1 cellular context compared by ENCODE assay signal in the genomic region with DNA sequence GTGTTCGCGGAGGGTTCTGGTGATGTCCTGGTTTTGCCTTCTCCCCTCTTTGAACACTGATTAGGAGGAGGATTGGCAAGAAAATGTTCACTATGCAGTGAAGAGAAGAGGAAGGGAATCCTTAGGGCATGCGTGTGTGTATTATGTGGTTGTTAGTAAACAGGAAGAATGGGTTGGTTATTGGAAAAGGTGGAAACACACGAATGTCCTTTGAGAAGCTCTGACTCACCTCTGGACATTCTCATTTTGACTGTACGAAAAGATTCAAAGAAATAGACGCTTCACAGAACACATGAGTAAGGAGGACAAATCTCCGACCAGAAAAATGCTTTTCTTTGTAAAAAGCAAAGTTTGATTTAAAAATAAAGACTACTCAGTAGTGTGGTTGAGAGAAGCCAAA.
TF ChIP-seq lines count a peak whose summit lies in the region.

No MANE protein-coding gene starts in this region.

TF ChIP-seq in GM12878, 131 proteins besides CTCF, POLR2A, EP300 and RAD21 (continued from another document):
- TF ChIP-seq, protein P1, sequence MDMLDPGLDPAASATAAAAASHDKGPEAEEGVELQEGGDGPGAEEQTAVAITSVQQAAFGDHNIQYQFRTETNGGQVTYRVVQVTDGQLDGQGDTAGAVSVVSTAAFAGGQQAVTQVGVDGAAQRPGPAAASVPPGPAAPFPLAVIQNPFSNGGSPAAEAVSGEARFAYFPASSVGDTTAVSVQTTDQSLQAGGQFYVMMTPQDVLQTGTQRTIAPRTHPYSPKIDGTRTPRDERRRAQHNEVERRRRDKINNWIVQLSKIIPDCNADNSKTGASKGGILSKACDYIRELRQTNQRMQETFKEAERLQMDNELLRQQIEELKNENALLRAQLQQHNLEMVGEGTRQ (IDR thresholded peaks at IDR 0.05; ENCODE audit: borderline replicate concordance, low read depth, low read length): no peak
- TF ChIP-seq YY1 (IDR thresholded peaks at IDR 0.05; ENCODE audit: low read depth, low read length) (no peak), FOXM1 (IDR thresholded peaks at IDR 0.05; ENCODE audit: low read depth, low read length) (peak; percentile 58; the same call in 1 of the 2 replicates), LARP7 (IDR thresholded peaks at IDR 0.05) (no peak), NR2F1 (conservative IDR thresholded peaks at IDR 0.05) (no peak), SPI1 (IDR thresholded peaks at IDR 0.05; ENCODE audit: borderline replicate concordance, insufficient read depth, low read depth, low read length) (no peak), STAT1 (conservative IDR thresholded peaks at IDR 0.05) (no peak), CREM (IDR thresholded peaks at IDR 0.05; ENCODE audit: low read depth) (peak; percentile 64; the same call in 1 of the 2 replicates), ZNF622 (IDR thresholded peaks at IDR 0.05) (no peak), PAX5 (IDR thresholded peaks at IDR 0.05; ENCODE audit: borderline replicate concordance, low read depth, low read length) (no peak), GABPA (IDR thresholded peaks at IDR 0.05; ENCODE audit: low read depth) (no peak), ZZZ3 (IDR thresholded peaks at IDR 0.05; ENCODE audit: control insufficient read depth, insufficient read length, low read depth) (no peak), SRF (IDR thresholded peaks at IDR 0.05; ENCODE audit: low read depth in 2 of 2, low read length in 2 of 2) (no peak), EED (IDR thresholded peaks at IDR 0.05; ENCODE audit: low read depth) (peak; percentile 82), RCOR1 (conservative IDR thresholded peaks at IDR 0.05; ENCODE audit: low read depth, low read length) (no peak), JUNB (IDR thresholded peaks at IDR 0.05) (peak; percentile 88), ZBED1 (IDR thresholded peaks at IDR 0.05; ENCODE audit: borderline replicate concordance) (peak; percentile 40; the same call in 1 of the 2 replicates), SMARCA5 (IDR thresholded peaks at IDR 0.05) (no peak), ZNF207 (IDR thresholded peaks at IDR 0.05; ENCODE audit: borderline replicate concordance) (no peak), HDAC6 (IDR thresholded peaks at IDR 0.05; ENCODE audit: unreplicated experiment) (no peak), ZNF217 (IDR thresholded peaks at IDR 0.05) (no peak), NRF1 (conservative IDR thresholded peaks at IDR 0.05; ENCODE audit: low read depth, low read length) (no peak), NFXL1 (IDR thresholded peaks at IDR 0.05; ENCODE audit: borderline replicate concordance) (no peak), PAX8 (IDR thresholded peaks at IDR 0.05) (no peak), EZH2 (IDR thresholded peaks at IDR 0.05; ENCODE audit: borderline replicate concordance, control insufficient read depth, low read depth, low read length) (no peak), SUZ12 (IDR thresholded peaks at IDR 0.05; ENCODE audit: unreplicated experiment) (no peak), IKZF2 (IDR thresholded peaks at IDR 0.05) (peak; percentile 76 to 79), BHLHE40 (IDR thresholded peaks at IDR 0.05; ENCODE audit: borderline replicate concordance in 1 of 2, low read depth in 2 of 2, low read length in 1 of 2) (no peak), DPF2 (IDR thresholded peaks at IDR 0.05) (0 out of 2 replicates have a peak, but pooled peaks have one; percentile 41), RBBP5 (conservative IDR thresholded peaks at IDR 0.05) (no peak), GATAD2B (conservative IDR thresholded peaks at IDR 0.05; ENCODE audit: low read depth) (no peak), TBL1XR1 (IDR thresholded peaks at IDR 0.05; ENCODE audit: low read depth, low read length) (no peak), MTA3 (IDR thresholded peaks at IDR 0.05; ENCODE audit: borderline replicate concordance, low read length) (no peak; the same call in 1 of the 2 replicates), YBX1 (IDR thresholded peaks at IDR 0.05) (no peak), KAT2A (conservative IDR thresholded peaks at IDR 0.05; ENCODE audit: control insufficient read depth, low read depth, low read length) (no peak), CBX3 (IDR thresholded peaks at IDR 0.05; ENCODE audit: borderline replicate concordance, low read depth) (no peak), BRCA1 (IDR thresholded peaks at IDR 0.05; ENCODE audit: low read depth, low read length) (no peak)
- TF ChIP-seq, protein P2, sequence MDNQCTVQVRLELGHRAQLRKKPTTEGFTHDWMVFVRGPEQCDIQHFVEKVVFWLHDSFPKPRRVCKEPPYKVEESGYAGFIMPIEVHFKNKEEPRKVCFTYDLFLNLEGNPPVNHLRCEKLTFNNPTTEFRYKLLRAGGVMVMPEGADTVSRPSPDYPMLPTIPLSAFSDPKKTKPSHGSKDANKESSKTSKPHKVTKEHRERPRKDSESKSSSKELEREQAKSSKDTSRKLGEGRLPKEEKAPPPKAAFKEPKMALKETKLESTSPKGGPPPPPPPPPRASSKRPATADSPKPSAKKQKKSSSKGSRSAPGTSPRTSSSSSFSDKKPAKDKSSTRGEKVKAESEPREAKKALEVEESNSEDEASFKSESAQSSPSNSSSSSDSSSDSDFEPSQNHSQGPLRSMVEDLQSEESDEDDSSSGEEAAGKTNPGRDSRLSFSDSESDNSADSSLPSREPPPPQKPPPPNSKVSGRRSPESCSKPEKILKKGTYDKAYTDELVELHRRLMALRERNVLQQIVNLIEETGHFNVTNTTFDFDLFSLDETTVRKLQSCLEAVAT (IDR thresholded peaks at IDR 0.05): no peak
- TF ChIP-seq, protein P3, sequence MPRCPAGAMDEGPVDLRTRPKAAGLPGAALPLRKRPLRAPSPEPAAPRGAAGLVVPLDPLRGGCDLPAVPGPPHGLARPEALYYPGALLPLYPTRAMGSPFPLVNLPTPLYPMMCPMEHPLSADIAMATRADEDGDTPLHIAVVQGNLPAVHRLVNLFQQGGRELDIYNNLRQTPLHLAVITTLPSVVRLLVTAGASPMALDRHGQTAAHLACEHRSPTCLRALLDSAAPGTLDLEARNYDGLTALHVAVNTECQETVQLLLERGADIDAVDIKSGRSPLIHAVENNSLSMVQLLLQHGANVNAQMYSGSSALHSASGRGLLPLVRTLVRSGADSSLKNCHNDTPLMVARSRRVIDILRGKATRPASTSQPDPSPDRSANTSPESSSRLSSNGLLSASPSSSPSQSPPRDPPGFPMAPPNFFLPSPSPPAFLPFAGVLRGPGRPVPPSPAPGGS (IDR thresholded peaks at IDR 0.05; ENCODE audit: borderline replicate concordance, insufficient read depth, low read depth, low read length, poor library complexity, severe bottlenecking): peak; percentile 23
- TF ChIP-seq, protein P4, sequence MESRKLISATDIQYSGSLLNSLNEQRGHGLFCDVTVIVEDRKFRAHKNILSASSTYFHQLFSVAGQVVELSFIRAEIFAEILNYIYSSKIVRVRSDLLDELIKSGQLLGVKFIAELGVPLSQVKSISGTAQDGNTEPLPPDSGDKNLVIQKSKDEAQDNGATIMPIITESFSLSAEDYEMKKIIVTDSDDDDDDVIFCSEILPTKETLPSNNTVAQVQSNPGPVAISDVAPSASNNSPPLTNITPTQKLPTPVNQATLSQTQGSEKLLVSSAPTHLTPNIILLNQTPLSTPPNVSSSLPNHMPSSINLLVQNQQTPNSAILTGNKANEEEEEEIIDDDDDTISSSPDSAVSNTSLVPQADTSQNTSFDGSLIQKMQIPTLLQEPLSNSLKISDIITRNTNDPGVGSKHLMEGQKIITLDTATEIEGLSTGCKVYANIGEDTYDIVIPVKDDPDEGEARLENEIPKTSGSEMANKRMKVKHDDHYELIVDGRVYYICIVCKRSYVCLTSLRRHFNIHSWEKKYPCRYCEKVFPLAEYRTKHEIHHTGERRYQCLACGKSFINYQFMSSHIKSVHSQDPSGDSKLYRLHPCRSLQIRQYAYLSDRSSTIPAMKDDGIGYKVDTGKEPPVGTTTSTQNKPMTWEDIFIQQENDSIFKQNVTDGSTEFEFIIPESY (IDR thresholded peaks at IDR 0.05): no peak
- TF ChIP-seq, protein P5, sequence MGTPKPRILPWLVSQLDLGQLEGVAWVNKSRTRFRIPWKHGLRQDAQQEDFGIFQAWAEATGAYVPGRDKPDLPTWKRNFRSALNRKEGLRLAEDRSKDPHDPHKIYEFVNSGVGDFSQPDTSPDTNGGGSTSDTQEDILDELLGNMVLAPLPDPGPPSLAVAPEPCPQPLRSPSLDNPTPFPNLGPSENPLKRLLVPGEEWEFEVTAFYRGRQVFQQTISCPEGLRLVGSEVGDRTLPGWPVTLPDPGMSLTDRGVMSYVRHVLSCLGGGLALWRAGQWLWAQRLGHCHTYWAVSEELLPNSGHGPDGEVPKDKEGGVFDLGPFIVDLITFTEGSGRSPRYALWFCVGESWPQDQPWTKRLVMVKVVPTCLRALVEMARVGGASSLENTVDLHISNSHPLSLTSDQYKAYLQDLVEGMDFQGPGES (IDR thresholded peaks at IDR 0.05): no peak
- TF ChIP-seq, protein P6, sequence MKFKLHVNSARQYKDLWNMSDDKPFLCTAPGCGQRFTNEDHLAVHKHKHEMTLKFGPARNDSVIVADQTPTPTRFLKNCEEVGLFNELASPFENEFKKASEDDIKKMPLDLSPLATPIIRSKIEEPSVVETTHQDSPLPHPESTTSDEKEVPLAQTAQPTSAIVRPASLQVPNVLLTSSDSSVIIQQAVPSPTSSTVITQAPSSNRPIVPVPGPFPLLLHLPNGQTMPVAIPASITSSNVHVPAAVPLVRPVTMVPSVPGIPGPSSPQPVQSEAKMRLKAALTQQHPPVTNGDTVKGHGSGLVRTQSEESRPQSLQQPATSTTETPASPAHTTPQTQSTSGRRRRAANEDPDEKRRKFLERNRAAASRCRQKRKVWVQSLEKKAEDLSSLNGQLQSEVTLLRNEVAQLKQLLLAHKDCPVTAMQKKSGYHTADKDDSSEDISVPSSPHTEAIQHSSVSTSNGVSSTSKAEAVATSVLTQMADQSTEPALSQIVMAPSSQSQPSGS (IDR thresholded peaks at IDR 0.05; ENCODE audit: low read length): no peak
